Comparison of ENCODE assay signal across 14 cellular contexts in the genomic region with DNA sequence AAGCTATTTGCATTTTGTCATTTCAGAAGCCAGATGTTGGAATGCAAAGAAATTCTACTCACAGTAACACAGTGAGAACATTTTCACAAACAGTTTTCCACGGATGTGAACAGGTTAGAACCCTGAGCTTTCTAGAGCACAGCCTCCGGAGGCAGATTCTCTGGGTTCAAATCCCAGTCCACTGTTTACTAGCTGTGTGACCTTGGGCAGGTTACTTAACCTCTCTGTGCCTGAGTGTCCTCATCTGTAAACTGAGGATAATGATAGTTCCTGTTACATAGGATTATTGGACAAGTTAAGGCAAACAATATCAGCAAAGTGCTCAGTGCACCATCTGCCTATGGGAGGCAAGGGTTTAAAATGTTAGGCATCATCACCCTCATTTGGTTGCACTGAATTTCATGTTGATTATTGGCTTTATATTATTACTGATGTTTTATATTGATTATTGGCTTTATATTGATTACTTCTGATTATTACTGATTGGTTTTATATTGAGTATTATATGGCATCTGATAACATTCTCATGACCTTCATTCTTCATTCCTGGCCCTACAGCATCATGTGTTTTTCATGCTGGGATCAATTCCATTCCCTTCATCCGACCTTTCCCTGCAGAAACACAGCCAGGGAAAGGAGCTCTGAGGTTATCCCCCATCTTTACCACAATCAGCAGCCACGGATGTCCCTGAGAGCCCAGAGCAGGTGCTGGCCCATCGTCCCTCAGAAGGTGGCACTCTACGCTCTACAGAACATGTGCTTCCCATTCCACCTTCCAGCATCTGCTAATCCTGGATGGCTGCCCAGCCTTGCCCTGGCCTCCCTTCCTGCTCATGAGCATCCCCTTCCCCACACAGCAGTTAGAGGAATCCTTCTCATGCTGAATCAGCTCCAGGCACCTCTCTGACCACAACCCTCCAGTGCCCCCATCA.
DNase-seq lines count a peak whose midpoint lies in the region; ATAC-seq, FAIRE-seq and TF ChIP-seq lines count a peak whose summit lies in the region.
"Had no signal": no experiment of that assay in that cellular context is flagged by ENCODE, and none has a peak within 500 bp of the region (broad histone marks: within the 10 kb centered on the region; RNA-seq: fewer than 3 reads in every experiment).

No MANE protein-coding gene starts in this region.

- no peak for ATAC-seq in GM18867 (IDR thresholded peaks at IDR 0.05; ENCODE audit: unreplicated experiment)
- ATAC-seq: stimulated activated naive CD8-positive, alpha-beta T cell treated with anti-CD3 and anti-CD28 coated beads, Interleukin-15, Interleukin-2, amounts not matched to agents 100 U/mL and 50 U/mL, for 24 hours had no signal

- H3K4me3 Mint-ChIP-seq in endodermal cell, result no peak overlapping the region
- no peak overlapping the region for H3K4me3 Mint-ChIP-seq in CD8-positive, alpha-beta memory T cell

- H3K27me3 ChIP-seq in endodermal cell (ENCODE audit: control insufficient read depth, insufficient read depth, low read length, poor library complexity, severe bottlenecking), result no peaks in the 10 kb centered on the region
- peaks cover 6% of the 10 kb centered on the region for H3K27me3 ChIP-seq in CD8-positive, alpha-beta memory T cell (ENCODE audit: insufficient read depth, low read length, poor library complexity, severe bottlenecking)

- FAIRE-seq in D721Med (lab: Jason Lieb, UNC), result no peak
- FAIRE-seq: urothelium cell line had no signal

- peaks cover 10% of the 10 kb centered on the region for H3K9me3 Mint-ChIP-seq in endodermal cell
- H3K9me3 Mint-ChIP-seq in CD8-positive, alpha-beta memory T cell, result peaks cover 0 to 3% (median 2%) of the 10 kb centered on the region in 5 donors

- H3K27ac Mint-ChIP-seq in endodermal cell, result no peak overlapping the region
- no peak overlapping the region for H3K27ac Mint-ChIP-seq in CD8-positive, alpha-beta memory T cell

- H3K36me3 ChIP-seq in endodermal cell (ENCODE audit: control insufficient read depth, insufficient read depth, low read length), result no peaks in the 10 kb centered on the region
- no peaks in the 10 kb centered on the region for H3K36me3 ChIP-seq in CD8-positive, alpha-beta memory T cell (ENCODE audit: insufficient read depth, low read length)

- no peak overlapping the region for H3K9ac ChIP-seq in endodermal cell (ENCODE audit: extremely low read depth, low read length, poor library complexity, severe bottlenecking)

- DNase-seq in D721Med (ENCODE audit: insufficient read length, low spot score) (no peak), HuH-7.5 (ENCODE audit: low spot score) (peak; percentile 58), NCI-H526 treated with DMSO at 0.1 percent for 48 hours (lab: John Stamatoyannopoulos, UW) (peak; percentile 27), endodermal cell (peak; percentile 47), SKM-1 (lab: John Stamatoyannopoulos, UW; ENCODE audit: unreplicated experiment) (no peak), hypothalamus (lab: John Stamatoyannopoulos, UW) (no peak)
- no peak for DNase-seq in CD8-positive, alpha-beta memory T cell
- DNase-seq: activated effector memory CD4-positive, alpha-beta T cell treated with anti-CD3 and anti-CD28 coated beads, Interleukin-2, amount 50 U/mL, for 16 hours; dorsolateral prefrontal cortex; IMR-90; NCI-H187; stimulated activated naive CD8-positive, alpha-beta T cell treated with anti-CD3 and anti-CD28 coated beads, Interleukin-15, Interleukin-2, amounts not matched to agents 100 U/mL and 50 U/mL, for 24 hours had no signal

- CTCF ChIA-PET in CD8-positive, alpha-beta memory T cell (lab: Charles Lee), result no interaction called here

- H3K4me1 ChIP-seq in endodermal cell (ENCODE audit: control insufficient read depth, insufficient read depth, low read length), result no peaks in the 10 kb centered on the region
- no peaks in the 10 kb centered on the region for H3K4me1 ChIP-seq in CD8-positive, alpha-beta memory T cell (ENCODE audit: insufficient read depth, low read length)

- H3K36me3 Mint-ChIP-seq in endodermal cell (ENCODE audit: low read depth), result no peaks in the 10 kb centered on the region
- no peaks in the 10 kb centered on the region for H3K36me3 Mint-ChIP-seq in CD8-positive, alpha-beta memory T cell

- H3K27ac ChIP-seq in endodermal cell (ENCODE audit: low read depth, low read length), result no peak overlapping the region
- no peak overlapping the region for H3K27ac ChIP-seq in CD8-positive, alpha-beta memory T cell (ENCODE audit: low read depth, low read length)
- H3K27ac ChIP-seq: dorsolateral prefrontal cortex had no signal

- H3K4me1 Mint-ChIP-seq in endodermal cell, result no peaks in the 10 kb centered on the region
- no peaks in the 10 kb centered on the region for H3K4me1 Mint-ChIP-seq in CD8-positive, alpha-beta memory T cell

- H3K4me3 ChIP-seq in endodermal cell (ENCODE audit: low read length), result no peak overlapping the region
- H3K4me3 ChIP-seq in CD8-positive, alpha-beta memory T cell (ENCODE audit: low read length), result no peak overlapping the region
- H3K4me3 ChIP-seq: dorsolateral prefrontal cortex had no signal

- peaks cover 6% of the 10 kb centered on the region for H3K27me3 Mint-ChIP-seq in endodermal cell (ENCODE audit: insufficient read depth)
- H3K27me3 Mint-ChIP-seq in CD8-positive, alpha-beta memory T cell, result peaks cover 19 to 55% of the 10 kb centered on the region in 2 donors

- 67 to 70% methylated on average over 2 to 6 of the region's 6 CpGs for WGBS in endodermal cell (ENCODE audit: insufficient coverage in 1 of 2, insufficient read length in 1 of 2), 2 experiments

- H3K9me3 ChIP-seq in endodermal cell (ENCODE audit: control insufficient read depth, low read length), result no peaks in the 10 kb centered on the region
- H3K9me3 ChIP-seq in CD8-positive, alpha-beta memory T cell (ENCODE audit: low read length), result no peaks in the 10 kb centered on the region

- TF ChIP-seq CTCF in D721Med (IDR thresholded peaks at IDR 0.05; ENCODE audit: insufficient read depth, missing control alignments) (peak; percentile 51), endodermal cell (conservative IDR thresholded peaks at IDR 0.05) (peak; percentile 51)

- POLR2A ChIA-PET in CD8-positive, alpha-beta memory T cell (lab: Charles Lee), result no interaction called here

Comparison
In these comparisons a context has a peak if more than half of its experiments do, and no peak if none do; other contexts are left out.
1. DNase-seq: peak in HuH-7.5 (single experiment), NCI-H526 treated with DMSO at 0.1 percent for 48 hours (single experiment) and endodermal cell (single experiment); none in D721Med (single experiment), CD8-positive, alpha-beta memory T cell (0 of 5), SKM-1 (single experiment) and hypothalamus (0 of 51).